ENCODE assay signal across 18 cellular contexts in the genomic region with DNA sequence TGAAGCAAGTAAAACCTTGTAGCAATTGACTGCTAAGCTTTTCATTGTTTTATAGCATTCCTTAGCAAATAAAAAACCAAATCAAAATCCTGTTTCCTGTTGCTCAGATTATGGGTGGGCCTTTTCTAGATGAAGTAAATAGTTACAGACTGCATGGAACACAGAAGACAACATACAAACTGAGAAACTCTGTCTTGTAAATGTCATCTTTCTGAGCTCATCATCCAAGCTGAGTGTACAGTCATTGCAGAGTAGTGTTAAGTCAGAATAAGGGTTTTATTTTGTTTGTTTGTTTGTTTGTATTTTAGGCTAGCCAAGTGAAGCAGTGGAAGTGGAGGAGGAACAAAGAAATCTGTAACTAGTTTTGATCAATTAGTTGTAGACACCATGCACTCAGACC.
"Had no signal": no experiment of that assay in that cellular context is flagged by ENCODE, and none has a peak within 500 bp of the region (broad histone marks: within the 10 kb centered on the region; RNA-seq: fewer than 3 reads in every experiment).

No MANE protein-coding gene starts in this region.

- H3K9me3 Mint-ChIP-seq: activated CD4-positive, alpha-beta memory T cell treated with anti-CD3 and anti-CD28 coated beads for 36 hours; endodermal cell; natural killer cell had no signal

- ATAC-seq: left lung, natural killer cell had no signal

- H3K36me3 Mint-ChIP-seq: activated CD4-positive, alpha-beta memory T cell treated with anti-CD3 and anti-CD28 coated beads for 36 hours; natural killer cell had no signal

- H3K4me1 ChIP-seq: ascending aorta, left lung, parathyroid adenoma, tibial artery, uterus had no signal

- H3K27ac ChIP-seq: ascending aorta, dorsolateral prefrontal cortex, left lung, neutrophil, parathyroid adenoma, tibial artery, uterus had no signal

- H3K27me3 Mint-ChIP-seq: activated CD4-positive, alpha-beta memory T cell treated with anti-CD3 and anti-CD28 coated beads for 36 hours had no signal

- H3K27ac Mint-ChIP-seq: activated CD4-positive, alpha-beta memory T cell treated with anti-CD3 and anti-CD28 coated beads for 36 hours; endodermal cell; natural killer cell had no signal

- H3K9me3 ChIP-seq: ascending aorta, left lung, neutrophil, tibial artery, uterus had no signal

- H3K79me2 ChIP-seq: parathyroid adenoma had no signal

- H3K36me3 ChIP-seq: ascending aorta, left lung, neutrophil, tibial artery, uterus had no signal

- H3K4me3 ChIP-seq: ascending aorta, dorsolateral prefrontal cortex, left lung, tibial artery, uterus had no signal

- H3K9ac ChIP-seq: parathyroid adenoma had no signal

- H3K4me3 Mint-ChIP-seq: activated CD4-positive, alpha-beta memory T cell treated with anti-CD3 and anti-CD28 coated beads for 36 hours; endodermal cell; natural killer cell had no signal

- H3K27me3 ChIP-seq: ascending aorta, dorsolateral prefrontal cortex, left lung, neutrophil, tibial artery, uterus had no signal

- H2AFZ ChIP-seq: parathyroid adenoma had no signal

- DNase-seq: activated CD4-positive, alpha-beta memory T cell treated with anti-CD3 and anti-CD28 coated beads for 36 hours; activated CD4-positive, alpha-beta T cell treated with anti-CD3 and anti-CD28 coated beads for 1 hour; activated naive CD4-positive, alpha-beta T cell; activated T-cell treated with anti-CD3 and anti-CD28 coated beads, Interleukin-2, amount 50 U/mL, for 48 hours; dorsolateral prefrontal cortex; endodermal cell; islet precursor cell; left lung; natural killer cell; stimulated activated CD4-positive, alpha-beta T cell treated with anti-CD3 and anti-CD28 coated beads, Interleukin-12 subunit alpha, Interleukin-12 subunit beta, amount 100 ng/mL, for 4 hours; stimulated activated CD4-positive, alpha-beta T cell treated with anti-CD3 and anti-CD28 coated beads, Interleukin-2, amount 100 ng/mL, for 24 hours; T-helper 1 cell; T1000; tibial artery; uterus had no signal

- H3K4me1 Mint-ChIP-seq: endodermal cell had no signal
